ENCODE assay signal across 31 cellular contexts in the genomic region with DNA sequence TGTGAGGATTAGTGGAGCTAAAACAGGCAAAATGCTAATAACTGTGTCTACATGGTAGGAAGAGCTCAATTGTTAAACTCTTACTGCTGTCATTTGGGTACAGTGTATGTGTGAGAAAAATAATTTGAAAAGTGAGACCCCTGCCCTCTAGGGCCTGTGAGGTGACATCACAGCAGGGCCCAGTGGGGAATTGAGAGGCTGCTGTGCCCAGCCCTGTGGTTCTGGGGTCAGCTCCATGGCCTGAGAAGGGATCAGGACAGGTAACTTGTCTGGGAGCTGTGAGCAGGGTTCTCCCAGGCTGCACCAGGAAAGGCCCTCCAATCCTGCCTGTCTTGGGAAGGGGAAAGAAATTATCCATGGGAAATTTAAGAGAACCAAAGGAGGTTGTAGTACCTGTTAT. TPM values are rescaled to one million over a fixed set of nuclear protein-coding genes. Genes with fewer than 3 reads are reported as not detected.
A peak's percentile ranks its signal among the peaks of the same experiment; 100 is the strongest.
DNase-seq lines count a peak whose midpoint lies in the region; ATAC-seq and TF ChIP-seq lines count a peak whose summit lies in the region.
"Had no signal": no experiment of that assay in that cellular context is flagged by ENCODE, and none has a peak within 500 bp of the region (broad histone marks: within the 10 kb centered on the region; RNA-seq: fewer than 3 reads in every experiment).

No MANE protein-coding gene starts in this region.

- H3K27me3 Mint-ChIP-seq in dendritic cell treated with granulocyte-macrophage colony-stimulating factor and Interleukin-4, amounts not matched to agents 40 ng/mL and 50 ng/mL, for 4 days: no peaks in the 10 kb centered on the region
- H3K27me3 Mint-ChIP-seq: activated CD4-positive, alpha-beta T cell treated with anti-CD3 and anti-CD28 coated beads, Interleukin-2, amount 10 ng/mL, durations not matched to agents 7 days and 5 days; activated naive CD4-positive, alpha-beta T cell treated with anti-CD3 and anti-CD28 coated beads, Interleukin-2, amount 10 ng/mL, durations not matched to agents 7 days and 5 days had no signal

- TF ChIP-seq CTCF in DOHH2 (IDR thresholded peaks at IDR 0.05; ENCODE audit: low read depth, low read length, poor library complexity, severe bottlenecking): no peak

- H4K20me1 ChIP-seq in DOHH2 (ENCODE audit: control insufficient read depth, insufficient read depth, low read depth, low read length): no peaks in the 10 kb centered on the region

- H3K27me3 ChIP-seq in DOHH2 (ENCODE audit: control insufficient read depth, low read length): no peaks in the 10 kb centered on the region
- no peaks in the 10 kb centered on the region for H3K27me3 ChIP-seq in mononuclear cell (ENCODE audit: insufficient read depth, low read length)
- H3K27me3 ChIP-seq: suprapubic skin had no signal

- no peaks in the 10 kb centered on the region for H3K36me3 ChIP-seq in DOHH2 (ENCODE audit: control insufficient read depth, low read length)
- H3K36me3 ChIP-seq: SJSA1, suprapubic skin had no signal

- peaks cover 21% of the 10 kb centered on the region for H3K36me3 Mint-ChIP-seq in dendritic cell treated with granulocyte-macrophage colony-stimulating factor and Interleukin-4, amounts not matched to agents 40 ng/mL and 50 ng/mL, for 4 days (ENCODE audit: low read depth)
- H3K36me3 Mint-ChIP-seq: natural killer cell treated with Interleukin-12 subunit alpha and Interleukin-12 subunit beta and Interleukin-15 and Interleukin-18, amount 100 ng/mL, for 72 hours had no signal

- DNase-seq in AG08395 (ENCODE audit: low spot score): peak; percentile 0
- DNase-seq in cerebellar nuclear complex (lab: John Stamatoyannopoulos, UW): no peak
- DNase-seq in anterior cingulate cortex (lab: John Stamatoyannopoulos, UW): no peak
- DNase-seq in SHP77 (lab: John Stamatoyannopoulos, UW): no peak
- DNase-seq: activated CD4-positive, alpha-beta T cell treated with anti-CD3 and anti-CD28 coated beads, Interleukin-2, amount 10 ng/mL, durations not matched to agents 7 days and 5 days; activated naive CD4-positive, alpha-beta T cell treated with anti-CD3 and anti-CD28 coated beads, Interleukin-2, amount 10 ng/mL, durations not matched to agents 7 days and 5 days; aorta; DMS79; effector CD8-positive, alpha-beta T cell; erythroblast; GDM1; glutamatergic neuron; HCEC 1CT; NCI-H1048; NCI-H1694 treated with DMSO at 0.1 percent for 48 hours; NCI-H446 treated with DMSO at 0.1 percent for 48 hours; NCI-H82; stimulated activated naive CD4-positive, alpha-beta T cell had no signal

- H3K9me3 ChIP-seq in DOHH2 (ENCODE audit: control insufficient read depth, insufficient read depth, low read length): no peaks in the 10 kb centered on the region
- H3K9me3 ChIP-seq in mononuclear cell (ENCODE audit: low read depth, low read length): no peaks in the 10 kb centered on the region
- H3K9me3 ChIP-seq: SJSA1, suprapubic skin had no signal

- no peaks in the 10 kb centered on the region for H3K9me2 ChIP-seq in DOHH2 (replicated peaks; ENCODE audit: control insufficient read depth, low read length)

- intact Hi-C loops in dendritic cell treated with granulocyte-macrophage colony-stimulating factor and Interleukin-4, amounts not matched to agents 40 ng/mL and 50 ng/mL, for 4 days (cut with micrococcal nuclease): loop anchor here (5.0 kb wide), 1 partner anchor 41 kb away; no protein-coding TSS in a partner anchor

- peak overlapping the region; percentile 17; the same call in 1 of the 2 replicates for H3K27ac ChIP-seq in DOHH2 (ENCODE audit: low read depth, low read length)
- H3K27ac ChIP-seq: C4-2B, SJSA1, suprapubic skin had no signal

- 0 out of 2 replicates have a peak overlapping the region, but pooled peaks have one; percentile 26 for H3K4me3 ChIP-seq in DOHH2 (ENCODE audit: low read length)
- H3K4me3 ChIP-seq in mononuclear cell (ENCODE audit: low read length): peak overlapping the region; percentile 48
- H3K4me3 ChIP-seq: lung, SJSA1, suprapubic skin had no signal

- peak overlapping the region; percentile 48 for H3K4me3 Mint-ChIP-seq in dendritic cell treated with granulocyte-macrophage colony-stimulating factor and Interleukin-4, amounts not matched to agents 40 ng/mL and 50 ng/mL, for 4 days
- H3K4me3 Mint-ChIP-seq: activated CD4-positive, alpha-beta T cell treated with anti-CD3 and anti-CD28 coated beads, Interleukin-2, amount 10 ng/mL, durations not matched to agents 7 days and 5 days; activated naive CD4-positive, alpha-beta T cell treated with anti-CD3 and anti-CD28 coated beads, Interleukin-2, amount 10 ng/mL, durations not matched to agents 7 days and 5 days; activated T-helper 1 cell treated with anti-CD3 and anti-CD28 coated beads, Interleukin-12 subunit alpha, Interleukin-12 subunit beta, Interleukin-2, Interleukin-4 antibody, amounts not matched to agents 30 ng/mL and 10 ng/mL and 1 ng/mL, durations not matched to agents 14 hours and 24 hours and 36 hours; natural killer cell treated with Interleukin-12 subunit alpha and Interleukin-12 subunit beta and Interleukin-15 and Interleukin-18, amount 100 ng/mL, for 72 hours had no signal

- H3K79me2 ChIP-seq in DOHH2 (ENCODE audit: control insufficient read depth, low read length): no peaks in the 10 kb centered on the region

- 0 out of 2 replicates have a peak, but pooled peaks cover 4% of the 10 kb centered on the region for H3F3A ChIP-seq in DOHH2 (ENCODE audit: control insufficient read depth, insufficient read depth)

- H3K27ac Mint-ChIP-seq in dendritic cell treated with granulocyte-macrophage colony-stimulating factor and Interleukin-4, amounts not matched to agents 40 ng/mL and 50 ng/mL, for 4 days: peak overlapping the region; percentile 89
- H3K27ac Mint-ChIP-seq: activated T-helper 1 cell treated with anti-CD3 and anti-CD28 coated beads, Interleukin-12 subunit alpha, Interleukin-12 subunit beta, Interleukin-2, Interleukin-4 antibody, amounts not matched to agents 30 ng/mL and 10 ng/mL and 1 ng/mL, durations not matched to agents 14 hours and 24 hours and 36 hours; natural killer cell treated with Interleukin-12 subunit alpha and Interleukin-12 subunit beta and Interleukin-15 and Interleukin-18, amount 100 ng/mL, for 72 hours had no signal

- H3K4me2 ChIP-seq in DOHH2 (ENCODE audit: low read length): peak overlapping the region; percentile 44

- H3K4me1 ChIP-seq in DOHH2 (ENCODE audit: control insufficient read depth, low read length): peaks cover 81% of the 10 kb centered on the region
- peaks cover 72% of the 10 kb centered on the region for H3K4me1 ChIP-seq in mononuclear cell (ENCODE audit: insufficient read depth, low read length)
- H3K4me1 ChIP-seq: SJSA1, suprapubic skin had no signal

- H3K4me1 Mint-ChIP-seq in dendritic cell treated with granulocyte-macrophage colony-stimulating factor and Interleukin-4, amounts not matched to agents 40 ng/mL and 50 ng/mL, for 4 days (ENCODE audit: low read depth): peaks cover 82% of the 10 kb centered on the region

- peaks cover 27% of the 10 kb centered on the region for H3K9me3 Mint-ChIP-seq in dendritic cell treated with granulocyte-macrophage colony-stimulating factor and Interleukin-4, amounts not matched to agents 40 ng/mL and 50 ng/mL, for 4 days
- H3K9me3 Mint-ChIP-seq: natural killer cell treated with Interleukin-12 subunit alpha and Interleukin-12 subunit beta and Interleukin-15 and Interleukin-18, amount 100 ng/mL, for 72 hours had no signal

- no peak for ATAC-seq in GM19035 (IDR thresholded peaks at IDR 0.05; ENCODE audit: unreplicated experiment)

RNA-seq across cellular contexts. Expression of gene SIRPB1, which starts 1.3 kb away (rescaled TPM):
- total RNA-seq in mononuclear cell: 22.8 TPM
- total RNA-seq: bronchial epithelial cell, SJSA1 had no signal

RNA-seq across cellular contexts. Expression of gene SIRPG, which starts 39.1 kb away (rescaled TPM):
- total RNA-seq in mononuclear cell: 6.8 TPM
- total RNA-seq: bronchial epithelial cell, kidney epithelial cell, osteoblast, SJSA1, suprapubic skin had no signal
